In the genomic region with DNA sequence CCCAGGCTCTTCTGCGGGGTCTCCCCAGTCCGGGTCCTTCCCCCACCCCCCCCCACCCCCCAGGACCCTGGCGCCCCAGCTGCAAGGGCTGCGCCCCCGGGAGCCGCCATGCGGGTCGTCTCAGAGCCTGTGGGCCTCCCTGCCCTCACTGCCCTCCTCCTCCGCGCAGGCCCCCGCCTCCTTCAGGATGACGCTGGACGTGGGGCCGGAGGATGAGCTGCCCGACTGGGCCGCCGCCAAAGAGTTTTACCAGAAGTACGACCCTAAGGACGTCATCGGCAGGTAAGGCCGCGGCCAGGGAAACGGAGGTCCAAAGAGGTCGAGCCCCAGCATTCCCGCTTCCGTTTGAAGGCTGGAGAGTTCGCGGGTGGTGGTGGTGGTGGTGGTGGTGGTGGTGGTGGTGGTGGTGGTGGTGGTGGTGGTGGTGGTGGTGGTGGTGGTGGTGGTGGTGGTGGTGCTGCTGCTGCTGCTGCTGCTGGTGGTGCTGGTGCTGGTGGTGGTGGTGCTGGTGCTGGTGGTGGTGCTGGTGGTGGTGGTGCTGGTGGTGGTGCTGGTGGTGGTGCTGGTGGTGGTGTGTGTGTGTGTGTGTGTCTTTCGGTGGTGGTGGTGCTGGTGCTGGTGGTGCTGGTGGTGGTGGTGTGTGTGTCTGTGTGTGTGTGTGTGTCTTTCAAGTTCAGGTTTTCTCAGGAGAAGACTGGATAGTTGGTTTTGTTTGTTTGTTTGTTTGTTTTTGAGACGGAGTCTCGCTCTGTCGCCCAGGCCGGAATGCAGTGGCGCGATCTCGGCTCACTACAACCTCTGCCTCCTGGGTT, we compare ENCODE assay signal across 8 cellular contexts. TPM values are rescaled to one million over a fixed set of nuclear protein-coding genes. Genes with fewer than 3 reads are reported as not detected.
DNase-seq lines count a peak whose midpoint lies in the region; ATAC-seq, FAIRE-seq and TF ChIP-seq lines count a peak whose summit lies in the region.

No MANE protein-coding gene starts in this region.

- H3K9me3 Mint-ChIP-seq in glutamatergic neuron (ENCODE audit: unreplicated experiment) (peaks cover 12% of the 10 kb centered on the region), osteocyte (ENCODE audit: unreplicated experiment) (no peaks in the 10 kb centered on the region)

- H3K9ac ChIP-seq in HUES64 (ENCODE audit: low read depth, low read length): peak overlapping the region; percentile 59; the same call in 1 of the 2 replicates

- H3K27ac Mint-ChIP-seq in glutamatergic neuron (ENCODE audit: unreplicated experiment): peak overlapping the region; percentile 74
- H3K27ac Mint-ChIP-seq in osteocyte (ENCODE audit: unreplicated experiment): peak overlapping the region; percentile 80

- no peaks in the 10 kb centered on the region for H3K9me3 ChIP-seq in HUES64 (ENCODE audit: insufficient read depth, low read depth, low read length)

- H3K36me3 Mint-ChIP-seq in glutamatergic neuron (ENCODE audit: unreplicated experiment): peaks cover 4% of the 10 kb centered on the region
- peaks cover 3% of the 10 kb centered on the region for H3K36me3 Mint-ChIP-seq in osteocyte (ENCODE audit: unreplicated experiment)

- TF ChIP-seq CTCF in glutamatergic neuron (IDR thresholded peaks at IDR 0.05; ENCODE audit: partially characterized antibody, unreplicated experiment): no peak
- no peak for TF ChIP-seq CTCF in osteocyte (IDR thresholded peaks at IDR 0.05)

- peaks cover 10% of the 10 kb centered on the region for H3K4me1 ChIP-seq in ACC112 (ENCODE audit: control insufficient read depth, insufficient read depth, low read length, unreplicated experiment)
- no peaks in the 10 kb centered on the region for H3K4me1 ChIP-seq in HUES64 (ENCODE audit: insufficient read depth, low read length)

- peaks cover 9% of the 10 kb centered on the region for H3K27me3 Mint-ChIP-seq in glutamatergic neuron (ENCODE audit: unreplicated experiment)
- H3K27me3 Mint-ChIP-seq in osteocyte (ENCODE audit: unreplicated experiment): no peaks in the 10 kb centered on the region

- no peak overlapping the region for H2AFZ ChIP-seq in ACC112 (ENCODE audit: low read length, unreplicated experiment)

- H3K27me3 ChIP-seq in ACC112 (ENCODE audit: insufficient read depth, low read length) (no peaks in the 10 kb centered on the region), HUES64 (ENCODE audit: insufficient read depth, low read length) (no peaks in the 10 kb centered on the region)

- peak overlapping the region; percentile 96 for H3K4me3 Mint-ChIP-seq in glutamatergic neuron (ENCODE audit: unreplicated experiment)
- H3K4me3 Mint-ChIP-seq in osteocyte (ENCODE audit: unreplicated experiment): peak overlapping the region; percentile 90

- ATAC-seq in GM21619 (IDR thresholded peaks at IDR 0.05; ENCODE audit: unreplicated experiment): no peak

- H3K4me3 ChIP-seq in ACC112 (ENCODE audit: low read depth, low read length) (peak overlapping the region; percentile 79), HUES64 (ENCODE audit: low read length) (peak overlapping the region; percentile 79)

- 16% methylated on average over 36 of the region's 36 CpGs for WGBS in HUES64

- H3K36me3 ChIP-seq in ACC112 (ENCODE audit: insufficient read depth, low read length) (peaks cover 14% of the 10 kb centered on the region), HUES64 (ENCODE audit: insufficient read depth, low read length) (peaks cover 45% of the 10 kb centered on the region)

- no peak for FAIRE-seq in GM12892 (lab: Jason Lieb, UNC)

- peaks cover 19% of the 10 kb centered on the region for H3K79me2 ChIP-seq in ACC112 (ENCODE audit: control insufficient read depth, insufficient read depth, low read length, unreplicated experiment)

- DNase-seq in GM12892 (ENCODE audit: insufficient read length) (peak; percentile 56), glutamatergic neuron (peak; percentile 66), osteocyte (ENCODE audit: extremely low spot score, unreplicated experiment) (no peak), NCI-H1436 treated with DMSO at 0.1 percent for 48 hours (lab: John Stamatoyannopoulos, UW) (no peak)
- peak; percentile 52 to 53 for DNase-seq in activated T-cell treated with anti-CD3 and anti-CD28 coated beads, Interleukin-2, amount 50 U/mL, for 48 hours

- TF ChIP-seq POLR2A in GM12892 (IDR thresholded peaks at IDR 0.05; ENCODE audit: low read depth, low read length): no peak

- H3K4me1 Mint-ChIP-seq in glutamatergic neuron (ENCODE audit: low read depth, unreplicated experiment) (peaks cover 4% of the 10 kb centered on the region), osteocyte (ENCODE audit: unreplicated experiment) (peaks cover 17% of the 10 kb centered on the region)

- H3K27ac ChIP-seq in ACC112 (ENCODE audit: low read depth, low read length): no peak overlapping the region
- peak overlapping the region; percentile 71; the same call in 1 of the 2 replicates for H3K27ac ChIP-seq in HUES64 (ENCODE audit: low read depth, low read length)

RNA-seq across cellular contexts. Expression of gene PHKG2, which starts 0.6 kb away (rescaled TPM):
- polyA plus RNA-seq in GM12892 (2012; ENCODE audit: missing spikeins): 24.4 TPM
- polyA plus RNA-seq in HUES64 (2013, experiment 1 of 2): 31.1 TPM
- 26.5 TPM for polyA plus RNA-seq in HUES64 (2013, experiment 2 of 2)
- total RNA-seq in glutamatergic neuron (ENCODE audit: unreplicated experiment) (32.6 TPM), osteocyte (28.6 and 31.1 TPM in 2 replicates)

RNA-seq across cellular contexts. Expression of gene CFAP119, which starts 13.0 kb away (rescaled TPM):
- 4.9 TPM for polyA plus RNA-seq in GM12892 (2012; ENCODE audit: missing spikeins)
- polyA plus RNA-seq in HUES64 (2013, experiment 1 of 2): 3.5 TPM
- 2.4 TPM for polyA plus RNA-seq in HUES64 (2013, experiment 2 of 2)
- 10.9 TPM for total RNA-seq in glutamatergic neuron (ENCODE audit: unreplicated experiment)
- 5.0 and 9.7 TPM in 2 replicates for total RNA-seq in osteocyte

RNA-seq across cellular contexts. Expression of gene RNF40, which starts 13.3 kb away (rescaled TPM):
- polyA plus RNA-seq in GM12892 (2012; ENCODE audit: missing spikeins): 32.1 TPM
- 55.0 TPM for polyA plus RNA-seq in HUES64 (2013, experiment 1 of 2)
- polyA plus RNA-seq in HUES64 (2013, experiment 2 of 2): 48.8 TPM
- total RNA-seq in glutamatergic neuron (ENCODE audit: unreplicated experiment): 182 TPM
- 116 and 118 TPM in 2 replicates for total RNA-seq in osteocyte

RNA-seq across cellular contexts. Expression of gene ZNF629, which starts 38.2 kb away (rescaled TPM):
- 0.30 TPM for polyA plus RNA-seq in GM12892 (2012; ENCODE audit: missing spikeins)
- 12.2 TPM for polyA plus RNA-seq in HUES64 (2013, experiment 1 of 2)
- 15.4 TPM for polyA plus RNA-seq in HUES64 (2013, experiment 2 of 2)
- total RNA-seq in glutamatergic neuron (ENCODE audit: unreplicated experiment) (42.5 TPM), osteocyte (26.7 and 27.2 TPM in 2 replicates)

RNA-seq across cellular contexts. Expression of gene SRCAP, which starts 49.9 kb away (rescaled TPM):
- polyA plus RNA-seq in GM12892 (2012; ENCODE audit: missing spikeins): 6.0 TPM
- polyA plus RNA-seq in HUES64 (2013, experiment 1 of 2): 23.3 TPM
- 25.3 TPM for polyA plus RNA-seq in HUES64 (2013, experiment 2 of 2)
- 60.1 TPM for total RNA-seq in glutamatergic neuron (ENCODE audit: unreplicated experiment)
- total RNA-seq in osteocyte: 69.2 and 73.5 TPM in 2 replicates

Comparison
In these comparisons a context has a peak if more than half of its experiments do, and no peak if none do; other contexts are left out.
1. DNase-seq: peak in GM12892 (single experiment), activated T-cell treated with anti-CD3 and anti-CD28 coated beads, Interleukin-2, amount 50 U/mL, for 48 hours (2 of 2) and glutamatergic neuron (single experiment); none in osteocyte (single experiment) and NCI-H1436 treated with DMSO at 0.1 percent for 48 hours (single experiment).